ENCODE assay signal across 17 cellular contexts in the genomic region with DNA sequence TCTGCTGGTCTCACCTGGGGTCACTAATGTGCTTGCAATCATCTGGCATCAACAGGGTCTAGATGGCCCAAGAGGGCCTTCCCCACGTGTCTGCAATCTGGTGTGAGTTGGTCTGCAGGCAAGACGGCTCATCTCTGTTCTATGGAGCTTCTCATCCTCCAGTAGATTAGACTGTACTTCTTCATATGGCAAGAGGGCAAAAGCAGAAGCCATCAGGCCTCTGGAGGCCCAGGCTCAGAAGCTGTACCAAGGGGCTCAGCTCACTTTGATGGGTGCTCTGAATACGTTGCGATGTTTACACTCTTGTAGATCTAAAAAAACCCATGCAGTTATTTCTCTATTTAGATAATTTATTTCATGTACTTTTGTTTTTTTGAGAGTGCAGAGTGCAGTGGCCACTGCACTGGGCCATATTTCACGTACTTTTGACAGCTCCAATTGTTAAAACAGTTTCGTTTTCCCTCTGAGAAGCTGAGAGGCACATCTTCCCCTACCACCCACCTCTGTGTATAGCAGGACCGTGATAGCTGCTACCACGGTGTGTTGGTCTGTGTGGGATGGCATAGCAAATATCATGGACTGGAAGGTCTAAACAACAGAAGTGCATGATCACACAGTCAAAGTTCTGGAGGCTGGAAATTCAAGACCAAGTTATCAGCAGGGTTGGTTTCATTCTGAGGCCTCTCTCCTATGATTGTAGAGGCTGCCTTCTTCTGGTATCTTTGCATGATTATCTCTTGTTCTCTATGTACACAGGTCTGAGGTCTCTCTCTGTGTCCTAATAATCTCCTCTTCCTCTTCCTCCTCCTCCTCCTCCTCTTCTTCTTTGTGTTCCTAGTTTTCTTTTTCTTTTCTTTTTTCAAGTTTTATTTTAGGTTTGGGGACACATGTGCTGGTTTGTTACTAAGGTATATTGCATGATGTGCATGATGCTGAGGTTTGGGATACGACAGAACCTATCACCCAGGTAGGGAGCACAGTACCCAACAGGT. TPM values are rescaled to one million over a fixed set of nuclear protein-coding genes. Genes with fewer than 3 reads are reported as not detected.
A peak's percentile ranks its signal among the peaks of the same experiment; 100 is the strongest.
DNase-seq lines count a peak whose midpoint lies in the region; TF ChIP-seq lines count a peak whose summit lies in the region.
"Had no signal": no experiment of that assay in that cellular context is flagged by ENCODE, and none has a peak within 500 bp of the region (broad histone marks: within the 10 kb centered on the region; RNA-seq: fewer than 3 reads in every experiment).

No MANE protein-coding gene starts in this region.

- H3K27me3 Mint-ChIP-seq in activated CD4-positive, alpha-beta T cell treated with anti-CD3 and anti-CD28 coated beads, Interleukin-2, amount 10 ng/mL, durations not matched to agents 7 days and 5 days = no peaks in the 10 kb centered on the region
- H3K27me3 Mint-ChIP-seq in IgD-negative memory B cell = peaks cover 13% of the 10 kb centered on the region
- H3K27me3 Mint-ChIP-seq in activated T-helper 1 cell treated with anti-CD3 and anti-CD28 coated beads, Interleukin-12 subunit alpha, Interleukin-12 subunit beta, Interleukin-2, Interleukin-4 antibody, amounts not matched to agents 30 ng/mL and 10 ng/mL and 1 ng/mL, durations not matched to agents 14 hours and 24 hours and 36 hours (ENCODE audit: insufficient read depth) = no peaks in the 10 kb centered on the region

- no peaks in the 10 kb centered on the region for H3K79me2 ChIP-seq in osteoblast (ENCODE audit: insufficient read depth, low read length)

- H3K27me3 ChIP-seq in osteoblast (ENCODE audit: insufficient read depth, low read length) = peaks cover 6% of the 10 kb centered on the region
- H3K27me3 ChIP-seq: adrenal gland, thyroid gland had no signal

- peak overlapping the region; percentile 20 for H3K4me2 ChIP-seq in osteoblast (ENCODE audit: insufficient read depth, low read length)

- no peaks in the 10 kb centered on the region for H4K20me1 ChIP-seq in osteoblast (ENCODE audit: insufficient read depth, low read length)

- no peaks in the 10 kb centered on the region for H3K36me3 Mint-ChIP-seq in activated CD4-positive, alpha-beta T cell treated with anti-CD3 and anti-CD28 coated beads, Interleukin-2, amount 10 ng/mL, durations not matched to agents 7 days and 5 days (ENCODE audit: low read depth)
- H3K36me3 Mint-ChIP-seq in IgD-negative memory B cell = peaks cover 5% of the 10 kb centered on the region
- peaks cover 3% of the 10 kb centered on the region for H3K36me3 Mint-ChIP-seq in activated T-helper 1 cell treated with anti-CD3 and anti-CD28 coated beads, Interleukin-12 subunit alpha, Interleukin-12 subunit beta, Interleukin-2, Interleukin-4 antibody, amounts not matched to agents 30 ng/mL and 10 ng/mL and 1 ng/mL, durations not matched to agents 14 hours and 24 hours and 36 hours (ENCODE audit: low read depth)

- H3K36me3 ChIP-seq in osteoblast (ENCODE audit: insufficient read depth, low read length) = no peaks in the 10 kb centered on the region
- H3K36me3 ChIP-seq: adrenal gland, thyroid gland had no signal

- no peak overlapping the region for H3K4me3 ChIP-seq in osteoblast (ENCODE audit: insufficient read depth, low read length)
- H3K4me3 ChIP-seq: adrenal gland, thyroid gland had no signal

- peak overlapping the region; percentile 40 for H2AFZ ChIP-seq in osteoblast (ENCODE audit: low read length)

- H3K9me3 Mint-ChIP-seq in activated CD4-positive, alpha-beta T cell treated with anti-CD3 and anti-CD28 coated beads, Interleukin-2, amount 10 ng/mL, durations not matched to agents 7 days and 5 days = peaks cover 3% of the 10 kb centered on the region
- peaks cover 0 to 6% (median 2%) of the 10 kb centered on the region in 3 donors for H3K9me3 Mint-ChIP-seq in IgD-negative memory B cell
- peaks cover 5% of the 10 kb centered on the region for H3K9me3 Mint-ChIP-seq in activated T-helper 1 cell treated with anti-CD3 and anti-CD28 coated beads, Interleukin-12 subunit alpha, Interleukin-12 subunit beta, Interleukin-2, Interleukin-4 antibody, amounts not matched to agents 30 ng/mL and 10 ng/mL and 1 ng/mL, durations not matched to agents 14 hours and 24 hours and 36 hours

- DNase-seq in activated CD4-positive, alpha-beta T cell treated with anti-CD3 and anti-CD28 coated beads, Interleukin-2, amount 10 ng/mL, durations not matched to agents 7 days and 5 days = peak; percentile 21
- no peak for DNase-seq in activated CD4-positive, alpha-beta T cell treated with anti-CD3 and anti-CD28 coated beads for 48 hours
- no peak for DNase-seq in activated T-helper 1 cell treated with anti-CD3 and anti-CD28 coated beads, Interleukin-12 subunit alpha, Interleukin-12 subunit beta, Interleukin-2, Interleukin-4 antibody, amounts not matched to agents 30 ng/mL and 10 ng/mL and 1 ng/mL, durations not matched to agents 14 hours and 24 hours and 36 hours (ENCODE audit: low spot score)
- no peak for DNase-seq in osteoblast (ENCODE audit: insufficient read length, low spot score, missing footprints)
- DNase-seq in COLO668 (lab: John Stamatoyannopoulos, UW; ENCODE audit: unreplicated experiment) = no peak
- no peak for DNase-seq in midbrain (lab: John Stamatoyannopoulos, UW)
- DNase-seq in NCI-H128 (lab: John Stamatoyannopoulos, UW; ENCODE audit: unreplicated experiment) = no peak
- DNase-seq: activated CD8-positive, alpha-beta memory T cell treated with anti-CD3 and anti-CD28 coated beads, Interleukin-2, amount 50 U/mL, for 4 hours; adrenal gland; central memory CD4-positive, alpha-beta T cell; endodermal cell; left ventricle myocardium superior; NCI-H1048; nephron progenitor cell; thyroid gland had no signal

- TF ChIP-seq CTCF in osteoblast (IDR thresholded peaks at IDR 0.05; ENCODE audit: extremely low read depth, low read depth, low read length) = no peak

- H3K4me1 Mint-ChIP-seq in activated CD4-positive, alpha-beta T cell treated with anti-CD3 and anti-CD28 coated beads, Interleukin-2, amount 10 ng/mL, durations not matched to agents 7 days and 5 days = peaks cover 42% of the 10 kb centered on the region
- H3K4me1 Mint-ChIP-seq in IgD-negative memory B cell = peaks cover 4 to 8% (median 5%) of the 10 kb centered on the region in 3 donors
- H3K4me1 Mint-ChIP-seq in activated T-helper 1 cell treated with anti-CD3 and anti-CD28 coated beads, Interleukin-12 subunit alpha, Interleukin-12 subunit beta, Interleukin-2, Interleukin-4 antibody, amounts not matched to agents 30 ng/mL and 10 ng/mL and 1 ng/mL, durations not matched to agents 14 hours and 24 hours and 36 hours (ENCODE audit: low read depth) = peaks cover 54% of the 10 kb centered on the region

- intact Hi-C loops in activated T-helper 1 cell treated with anti-CD3 and anti-CD28 coated beads, Interleukin-12 subunit alpha, Interleukin-12 subunit beta, Interleukin-2, Interleukin-4 antibody, amounts not matched to agents 30 ng/mL and 10 ng/mL and 1 ng/mL, durations not matched to agents 14 hours and 24 hours and 36 hours (cut with micrococcal nuclease) = no loop called here

- H3K27ac ChIP-seq in osteoblast (ENCODE audit: low read depth, low read length) = no peak overlapping the region
- H3K27ac ChIP-seq: adrenal gland, thyroid gland had no signal

- peak overlapping the region; percentile 84 for H3K27ac Mint-ChIP-seq in activated CD4-positive, alpha-beta T cell treated with anti-CD3 and anti-CD28 coated beads, Interleukin-2, amount 10 ng/mL, durations not matched to agents 7 days and 5 days
- H3K27ac Mint-ChIP-seq in IgD-negative memory B cell = peak overlapping the region in 2 of 3 donors; percentile 28 to 59
- no peak overlapping the region for H3K27ac Mint-ChIP-seq in activated T-helper 1 cell treated with anti-CD3 and anti-CD28 coated beads, Interleukin-12 subunit alpha, Interleukin-12 subunit beta, Interleukin-2, Interleukin-4 antibody, amounts not matched to agents 30 ng/mL and 10 ng/mL and 1 ng/mL, durations not matched to agents 14 hours and 24 hours and 36 hours
- H3K27ac Mint-ChIP-seq: endodermal cell had no signal

- peak overlapping the region; percentile 21 for H3K4me3 Mint-ChIP-seq in activated CD4-positive, alpha-beta T cell treated with anti-CD3 and anti-CD28 coated beads, Interleukin-2, amount 10 ng/mL, durations not matched to agents 7 days and 5 days
- peak overlapping the region in 2 of 4 donors; percentile 13 to 32 for H3K4me3 Mint-ChIP-seq in IgD-negative memory B cell
- H3K4me3 Mint-ChIP-seq in activated T-helper 1 cell treated with anti-CD3 and anti-CD28 coated beads, Interleukin-12 subunit alpha, Interleukin-12 subunit beta, Interleukin-2, Interleukin-4 antibody, amounts not matched to agents 30 ng/mL and 10 ng/mL and 1 ng/mL, durations not matched to agents 14 hours and 24 hours and 36 hours = peak overlapping the region; percentile 7
- H3K4me3 Mint-ChIP-seq: endodermal cell, nephron progenitor cell had no signal

- peaks cover 8% of the 10 kb centered on the region for H3K9me3 ChIP-seq in osteoblast (ENCODE audit: low read depth, low read length)
- H3K9me3 ChIP-seq: adrenal gland, thyroid gland had no signal

- no peaks in the 10 kb centered on the region for H3K4me1 ChIP-seq in osteoblast (ENCODE audit: insufficient read depth, low read length)
- H3K4me1 ChIP-seq: adrenal gland, thyroid gland had no signal

- CTCF ChIA-PET in activated CD4-positive, alpha-beta T cell treated with anti-CD3 and anti-CD28 coated beads, Interleukin-2, amount 10 ng/mL, durations not matched to agents 7 days and 5 days (lab: Charles Lee) = interaction anchor here (1.0 to 2.2 kb wide), 5 partner anchors 14 to 151 kb away, joined by 3 to 6 read pairs (median 5); no protein-coding TSS in a partner anchor

- POLR2A ChIA-PET in activated CD4-positive, alpha-beta T cell treated with anti-CD3 and anti-CD28 coated beads, Interleukin-2, amount 10 ng/mL, durations not matched to agents 7 days and 5 days (lab: Charles Lee) = interaction anchor here (0.7 kb wide), 1 partner anchor 135 kb away, joined by 3 read pairs; no protein-coding TSS in a partner anchor

RNA-seq across cellular contexts. Expression of a gene that starts 17.0 kb away (rescaled TPM):
- 1 to 10 TPM; 4.1 to 6.8 TPM for total RNA-seq in activated CD4-positive, alpha-beta T cell treated with anti-CD3 and anti-CD28 coated beads, Interleukin-2, amount 10 ng/mL, durations not matched to agents 7 days and 5 days
- polyA plus RNA-seq in IgD-negative memory B cell = 1.7 TPM
- total RNA-seq in activated T-helper 1 cell treated with anti-CD3 and anti-CD28 coated beads, Interleukin-12 subunit alpha, Interleukin-12 subunit beta, Interleukin-2, Interleukin-4 antibody, amounts not matched to agents 30 ng/mL and 10 ng/mL and 1 ng/mL, durations not matched to agents 14 hours and 24 hours and 36 hours = 4.1 and 5.0 TPM in 2 replicates
- total RNA-seq in osteoblast = 1.2 and 3.3 TPM in 2 replicates
- total RNA-seq: HT1080 had no signal
